8 cellular contexts compared by ENCODE assay signal in the genomic region with DNA sequence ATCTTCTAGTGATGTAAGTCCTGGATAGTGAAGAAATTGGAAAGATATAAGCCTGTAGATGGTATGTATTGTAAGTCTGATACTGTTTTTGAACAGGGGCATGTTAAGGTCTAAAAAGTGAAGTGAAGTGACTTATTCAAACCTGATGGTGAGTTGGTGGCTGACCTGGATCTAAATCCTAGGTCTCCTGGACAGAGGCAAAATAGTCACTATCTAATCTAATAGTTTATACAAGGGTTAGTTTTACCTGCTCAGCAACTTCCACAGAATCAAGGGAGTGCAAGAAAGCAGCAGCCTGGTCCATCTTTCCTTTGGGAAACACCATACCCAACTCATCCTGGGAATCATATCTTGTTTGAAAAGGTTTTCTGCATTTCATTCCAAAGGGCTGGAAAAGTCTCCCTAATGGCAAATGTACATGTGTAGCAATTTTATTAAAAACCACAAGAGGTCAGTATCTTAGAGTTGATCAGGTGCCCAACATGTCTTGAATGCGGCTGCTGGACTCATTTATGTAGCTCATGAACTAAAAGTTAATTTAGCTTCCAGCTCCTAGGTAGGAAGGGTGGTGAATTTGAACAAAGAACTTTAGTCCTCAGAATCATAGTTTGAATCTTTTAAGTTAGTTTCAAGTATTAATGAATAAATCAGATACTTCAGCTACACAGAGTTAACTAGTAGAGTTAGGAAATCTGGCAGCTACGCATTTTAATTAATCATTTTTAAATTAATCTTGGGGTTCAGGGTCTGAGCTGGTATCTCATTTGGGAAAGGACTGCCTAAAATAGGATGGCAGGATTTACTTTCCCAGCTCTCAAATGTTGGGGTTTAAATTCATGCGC. TPM values are rescaled to one million over a fixed set of nuclear protein-coding genes. Genes with fewer than 3 reads are reported as not detected.
A peak's percentile ranks its signal among the peaks of the same experiment; 100 is the strongest.
DNase-seq lines count a peak whose midpoint lies in the region; ATAC-seq lines count a peak whose summit lies in the region.

No MANE protein-coding gene starts in this region.

- no peak overlapping the region for H3K4me3 Mint-ChIP-seq in activated T-cell treated with anti-CD3 and anti-CD28 coated beads, Interleukin-2, amount 50 U/mL, for 4 hours

- H3K9me3 Mint-ChIP-seq in activated T-cell treated with anti-CD3 and anti-CD28 coated beads, Interleukin-2, amount 50 U/mL, for 4 hours = no peaks in the 10 kb centered on the region

- no peaks in the 10 kb centered on the region for H3K27me3 Mint-ChIP-seq in activated T-cell treated with anti-CD3 and anti-CD28 coated beads, Interleukin-2, amount 50 U/mL, for 4 hours (ENCODE audit: low read depth)

- H3K4me1 Mint-ChIP-seq in activated T-cell treated with anti-CD3 and anti-CD28 coated beads, Interleukin-2, amount 50 U/mL, for 4 hours (ENCODE audit: low read depth) = peaks cover 1% of the 10 kb centered on the region

- peak; percentile 23 for ATAC-seq in HG03175 (IDR thresholded peaks at IDR 0.05; ENCODE audit: unreplicated experiment)
- ATAC-seq in activated T-cell treated with anti-CD3 and anti-CD28 coated beads, Interleukin-2, amount 50 U/mL, for 4 hours = no peak

- in situ Hi-C loops in Caki2 (cut with HindIII; ENCODE audit: low pct_unique_long_range_greater_than_20kb, low sequenced_read_pairs) (no loop called here), SK-MEL-5 (cut with HindIII; ENCODE audit: low pct_unique_long_range_greater_than_20kb, low sequenced_read_pairs) (no loop called here)

- DNase-seq in Caki2 (ENCODE audit: low read depth) (peak; percentile 16), SK-MEL-5 (ENCODE audit: low read depth, low spot score) (peak; percentile 73), fibroblast of the conjunctiva (ENCODE audit: low read depth) (peak; percentile 37), retina (peak; percentile 29)
- DNase-seq in activated T-cell treated with anti-CD3 and anti-CD28 coated beads, Interleukin-2, amount 50 U/mL, for 4 hours = no peak
- no peak for DNase-seq in activated effector memory CD4-positive, alpha-beta T cell treated with Interleukin-2 at 50 U/mL for 16 hours
- DNase-seq in activated naive CD4-positive, alpha-beta T cell (lab: John Stamatoyannopoulos, UW) = no peak

- peaks cover 65% of the 10 kb centered on the region for H3K36me3 Mint-ChIP-seq in activated T-cell treated with anti-CD3 and anti-CD28 coated beads, Interleukin-2, amount 50 U/mL, for 4 hours (ENCODE audit: insufficient read depth)

RNA-seq across cellular contexts. Expression of a gene that starts 26.0 kb away (rescaled TPM):
- total RNA-seq in Caki2 (2014; rRNA removed; shearing (Covaris generic); ENCODE audit: low replicate concordance) = 30.7 and 34.0 TPM in 2 replicates
- 25.5 and 29.5 TPM in 2 replicates for total RNA-seq in SK-MEL-5 (2014; rRNA removed; shearing (Covaris generic))
- polyA plus RNA-seq in SK-MEL-5 (2015; cell fraction: cytosol; rRNA removed) = 28.0 and 32.3 TPM in 2 replicates
- 44.3 and 51.5 TPM in 2 replicates for polyA plus RNA-seq in SK-MEL-5 (2015; cell fraction: nucleus; rRNA removed)
- total RNA-seq in activated T-cell treated with anti-CD3 and anti-CD28 coated beads, Interleukin-2, amount 50 U/mL, for 4 hours = 10 to 100 TPM; 31.2 to 43.2 (median 31.2) TPM

RNA-seq across cellular contexts. Expression of a gene that starts 26.2 kb away (rescaled TPM):
- 1.7 and 2.0 TPM in 2 replicates for total RNA-seq in Caki2 (2014; rRNA removed; shearing (Covaris generic); ENCODE audit: low replicate concordance)
- total RNA-seq in SK-MEL-5 (2014; rRNA removed; shearing (Covaris generic)) = 13.1 and 14.2 TPM in 2 replicates
- polyA plus RNA-seq in SK-MEL-5 (2015; cell fraction: cytosol; rRNA removed) = 8.1 and 9.4 TPM in 2 replicates
- 23.3 and 30.8 TPM in 2 replicates for polyA plus RNA-seq in SK-MEL-5 (2015; cell fraction: nucleus; rRNA removed)
- 1 to 10 TPM; 6.7 to 8.7 (median 6.8) TPM for total RNA-seq in activated T-cell treated with anti-CD3 and anti-CD28 coated beads, Interleukin-2, amount 50 U/mL, for 4 hours

Comparison
In these comparisons a context has a peak if more than half of its experiments do, and no peak if none do; other contexts are left out.
1. DNase-seq: peak in Caki2 (single experiment), SK-MEL-5 (single experiment), fibroblast of the conjunctiva (single experiment) and retina (single experiment); none in activated T-cell treated with anti-CD3 and anti-CD28 coated beads, Interleukin-2, amount 50 U/mL, for 4 hours (single experiment), activated effector memory CD4-positive, alpha-beta T cell treated with Interleukin-2 at 50 U/mL for 16 hours (single experiment) and activated naive CD4-positive, alpha-beta T cell (0 of 4).